8 cellular contexts compared by ENCODE assay signal in the genomic region with DNA sequence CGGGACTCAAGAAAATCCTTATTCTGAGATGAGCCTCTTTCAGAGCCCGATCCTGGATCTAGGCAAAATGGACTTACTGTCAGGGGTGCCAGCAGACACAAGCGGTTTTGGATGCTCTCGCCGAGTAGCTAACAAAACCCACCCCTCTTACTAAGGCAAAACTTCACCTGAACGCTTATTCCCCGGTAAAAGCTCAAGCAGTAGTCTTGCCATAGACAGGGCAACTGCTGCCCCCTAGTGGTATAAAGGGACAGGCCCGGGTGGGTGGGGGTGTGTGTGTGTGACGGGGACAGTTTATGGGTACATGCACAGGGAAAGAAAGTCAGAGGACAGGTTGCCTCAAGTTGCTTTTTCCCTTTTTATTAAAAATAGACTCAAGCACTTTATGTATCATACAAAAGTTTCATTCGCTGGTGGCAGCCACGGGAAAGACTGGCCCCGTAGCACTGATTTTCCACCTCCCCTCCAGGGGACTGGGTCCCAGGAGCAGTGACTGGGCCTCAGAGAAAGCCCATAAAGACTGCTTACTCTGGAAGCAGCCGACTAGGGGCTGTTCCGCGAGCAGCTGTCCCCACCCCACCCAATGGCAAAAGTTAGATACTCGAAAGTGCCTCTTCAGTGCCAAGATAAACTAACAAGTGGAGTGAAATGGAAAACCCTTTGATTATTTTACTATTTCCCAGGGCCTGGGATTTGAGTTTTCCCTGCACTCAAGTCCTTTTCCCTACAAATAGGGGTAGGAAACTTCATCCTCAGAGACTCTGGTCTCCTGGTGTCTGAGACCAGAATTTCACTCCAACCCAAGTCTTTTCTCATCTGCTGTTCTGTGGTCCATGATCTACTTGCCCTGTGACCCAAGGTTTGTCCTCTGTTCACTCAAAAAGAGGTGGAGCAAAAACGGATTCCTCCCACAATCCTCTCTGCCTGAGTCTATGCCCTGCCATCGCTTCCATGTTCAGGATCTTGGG. TPM values are rescaled to one million over a fixed set of nuclear protein-coding genes. Genes with fewer than 3 reads are reported as not detected.
A peak's percentile ranks its signal among the peaks of the same experiment; 100 is the strongest.
DNase-seq lines count a peak whose midpoint lies in the region; ATAC-seq, FAIRE-seq and TF ChIP-seq lines count a peak whose summit lies in the region.

No MANE protein-coding gene starts in this region.

- H3K27me3 ChIP-seq in BLaER1 (peaks cover 55% of the 10 kb centered on the region), HL-60 (ENCODE audit: insufficient read depth, poor library complexity, severe bottlenecking) (peaks cover 11% of the 10 kb centered on the region), Panc1 (ENCODE audit: control insufficient read depth, insufficient read depth, low read length) (peaks cover 10% of the 10 kb centered on the region; the same call in 1 of the 2 replicates), thyroid gland (peaks cover 3% of the 10 kb centered on the region)

- H3K4me1 ChIP-seq in BLaER1 (peaks cover 74% of the 10 kb centered on the region), Panc1 (ENCODE audit: control insufficient read depth, insufficient read depth, low read length) (peaks cover 25% of the 10 kb centered on the region), thyroid gland (peaks cover 69 to 100% of the 10 kb centered on the region in 2 donors)

- FAIRE-seq in GM19239 (lab: Jason Lieb, UNC), result peak; percentile 71

- no peak overlapping the region for H3K27ac ChIP-seq in BLaER1
- no peak overlapping the region for H3K27ac ChIP-seq in HL-60 (replicated peaks)
- no peak overlapping the region for H3K27ac ChIP-seq in Panc1 (ENCODE audit: low read length)
- peak overlapping the region in 2 of 3 donors; percentile 62 to 81 for H3K27ac ChIP-seq in thyroid gland

- TF ChIP-seq POLR2A in thyroid gland (IDR thresholded peaks at IDR 0.05), result no peak

- H4K20me1 ChIP-seq in BLaER1, result peaks cover 68% of the 10 kb centered on the region

- in situ Hi-C loops in Panc1 (cut with HindIII; ENCODE audit: low pct_unique_long_range_greater_than_20kb, low sequenced_read_pairs), result no loop called here

- 8 to 10% methylated on average over 18 of the region's 18 CpGs for WGBS in thyroid gland, 2 donors

- POLR2A ChIA-PET in Panc1 (lab: Charles Lee), result interaction anchor here (0.5 to 0.6 kb wide), 2 partner anchors 31 to 111 kb away, joined by 3 read pairs; no protein-coding TSS in a partner anchor

- BruUV-seq in Panc1 (replicated peaks; lab: Mats Ljungman, UMichigan), result no TSS peak

- peak; percentile 69 for DNase-seq in GM19239 (ENCODE audit: insufficient read length, low spot score)
- peak; percentile 52 to 85 for DNase-seq in HL-60 (ENCODE audit: low read depth in 1 of 2, low spot score in 1 of 2)
- no peak for DNase-seq in Panc1 (ENCODE audit: low read depth, low spot score)
- peak; percentile 92 to 94 for DNase-seq in activated T-cell treated with anti-CD3 and anti-CD28 coated beads, Interleukin-2, amount 50 U/mL, for 48 hours
- DNase-seq in fibroblast of pulmonary artery (ENCODE audit: low read depth), result peak; percentile 78
- peak; percentile 52 for DNase-seq in occipital lobe (lab: John Stamatoyannopoulos, UW)
- DNase-seq in thyroid gland, result peak; percentile 79 to 85

- H3K9me3 ChIP-seq in BLaER1 (no peaks in the 10 kb centered on the region), Panc1 (ENCODE audit: control insufficient read depth, insufficient read depth, low read depth, low read length) (no peaks in the 10 kb centered on the region), thyroid gland (no peaks in the 10 kb centered on the region)

- peak; percentile 77 for ATAC-seq in Panc1

- no peak overlapping the region for H3K9ac ChIP-seq in BLaER1

- no peak overlapping the region for H3K4me3 ChIP-seq in BLaER1
- no peak overlapping the region for H3K4me3 ChIP-seq in HL-60 (replicated peaks; ENCODE audit: insufficient read depth, low read length)
- H3K4me3 ChIP-seq in Panc1 (ENCODE audit: low read depth in 2 of 2, low read length in 2 of 2), result no peak overlapping the region
- no peak overlapping the region for H3K4me3 ChIP-seq in fibroblast of pulmonary artery (replicated peaks; ENCODE audit: low read depth, low read length)
- H3K4me3 ChIP-seq in thyroid gland (replicated peaks in 1 of 3), result no peak overlapping the region

- peak; percentile 86 for TF ChIP-seq CTCF in HL-60 (IDR thresholded peaks at IDR 0.05; ENCODE audit: insufficient read depth, low read length)
- TF ChIP-seq CTCF in Panc1 (IDR thresholded peaks at IDR 0.05), result peak; percentile 94
- peak; percentile 80 for TF ChIP-seq CTCF in fibroblast of pulmonary artery (IDR thresholded peaks at IDR 0.05; ENCODE audit: low read length, missing control alignments)
- TF ChIP-seq CTCF in thyroid gland (IDR thresholded peaks at IDR 0.05), result peak; percentile 50 to 88 (median 76)

- peaks cover 12% of the 10 kb centered on the region; the same call in 1 of the 2 replicates for H3K36me3 ChIP-seq in BLaER1
- H3K36me3 ChIP-seq in Panc1 (ENCODE audit: control insufficient read depth, insufficient read depth, low read length), result no peaks in the 10 kb centered on the region
- H3K36me3 ChIP-seq in thyroid gland, result no peaks in the 10 kb centered on the region

- intact Hi-C loops in Panc1 (cut with micrococcal nuclease; ENCODE audit: unreplicated experiment), result loop anchor here (5.0 to 10.0 kb wide), 2 partner anchors 190 to 298 kb away; no protein-coding TSS in a partner anchor
- intact Hi-C loops in thyroid gland (cut with DNase I), result loop anchor here (10.0 kb wide), 1 partner anchor 300 kb away; no protein-coding TSS in a partner anchor

- CTCF ChIA-PET in Panc1 (lab: Charles Lee), result interaction anchor here (0.6 to 2.3 kb wide), 10 partner anchors 12 to 320 kb away, joined by 3 to 12 read pairs (median 4); a partner anchor contains a TSS

- 0 out of 2 replicates have a peak overlapping the region, but pooled peaks have one; percentile 19 for H3K4me2 ChIP-seq in BLaER1

RNA-seq across cellular contexts. Expression of a gene that starts 4.7 kb away (rescaled TPM):
- total RNA-seq in Panc1 (2021; ENCODE audit: unreplicated experiment), result not detected
- 0.27 TPM for polyA plus RNA-seq in Panc1 (2012; ENCODE audit: insufficient read length)
- 3.6 TPM for total RNA-seq in occipital lobe
- 1 to 10 TPM in 2 of 4 donors, not detected in 2; 1.1 to 1.7 TPM for total RNA-seq in thyroid gland

RNA-seq across cellular contexts. Expression of a gene that starts 12.5 kb away (rescaled TPM):
- total RNA-seq in Panc1 (2021; ENCODE audit: unreplicated experiment), result 17.7 TPM
- 15.2 TPM for polyA plus RNA-seq in Panc1 (2012; ENCODE audit: insufficient read length)
- total RNA-seq in occipital lobe, result 15.1 TPM
- 10 to 100 TPM; 10.7 to 15.9 (median 14.1) TPM for total RNA-seq in thyroid gland

RNA-seq across cellular contexts. Expression of a gene that starts 22.9 kb away (rescaled TPM):
- 80.6 TPM for total RNA-seq in Panc1 (2021; ENCODE audit: unreplicated experiment)
- 78.4 TPM for polyA plus RNA-seq in Panc1 (2012; ENCODE audit: insufficient read length)
- total RNA-seq in occipital lobe, result 18.6 TPM
- total RNA-seq in thyroid gland, result 10 to 100 TPM; 55.5 to 77.5 (median 71.6) TPM

RNA-seq across cellular contexts. Expression of a gene that starts 47.5 kb away (rescaled TPM):
- 1.3 TPM for total RNA-seq in Panc1 (2021; ENCODE audit: unreplicated experiment)
- 2.5 TPM for polyA plus RNA-seq in Panc1 (2012; ENCODE audit: insufficient read length)
- total RNA-seq in occipital lobe, result 9.0 TPM
- total RNA-seq in thyroid gland, result 100 to 1,000 TPM; 107 to 343 (median 196) TPM

Comparison
In these comparisons a context has a peak if more than half of its experiments do, and no peak if none do; other contexts are left out.
1. H3K27ac ChIP-seq: peak in thyroid gland (2 of 3); none in BLaER1 (single experiment), HL-60 (single experiment) and Panc1 (single experiment).
2. Peak in every context shown above with its lines, with median percentiles within 50 percentile points of each other: CTCF ChIP-seq.